ENCODE assay signal across 3 cellular contexts in the genomic region with DNA sequence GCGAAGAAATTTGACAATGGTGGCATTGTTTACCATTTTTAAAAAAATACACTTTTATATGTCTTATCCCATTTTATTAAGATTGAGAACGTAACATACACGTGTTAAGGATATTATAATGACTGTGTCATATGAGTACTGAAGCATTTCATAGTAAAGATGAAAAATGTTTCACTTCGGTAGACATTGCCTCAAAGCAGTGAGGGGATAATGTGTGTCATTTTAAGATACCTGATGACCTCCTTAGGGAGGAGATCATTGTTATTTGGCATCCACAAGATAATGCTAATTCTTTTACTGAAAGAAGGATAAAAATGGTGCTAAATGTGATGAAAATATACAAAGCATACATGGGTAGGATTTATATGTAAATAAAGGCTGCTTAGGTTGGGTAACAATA.
"Had no signal": no experiment of that assay in that cellular context is flagged by ENCODE, and none has a peak within 500 bp of the region (broad histone marks: within the 10 kb centered on the region; RNA-seq: fewer than 3 reads in every experiment).

No MANE protein-coding gene starts in this region.

- DNase-seq: GDM1, GF-D8 had no signal

- H3K4me3 ChIP-seq: GM12878 had no signal
